ENCODE assay signal across 8 cellular contexts in the genomic region with DNA sequence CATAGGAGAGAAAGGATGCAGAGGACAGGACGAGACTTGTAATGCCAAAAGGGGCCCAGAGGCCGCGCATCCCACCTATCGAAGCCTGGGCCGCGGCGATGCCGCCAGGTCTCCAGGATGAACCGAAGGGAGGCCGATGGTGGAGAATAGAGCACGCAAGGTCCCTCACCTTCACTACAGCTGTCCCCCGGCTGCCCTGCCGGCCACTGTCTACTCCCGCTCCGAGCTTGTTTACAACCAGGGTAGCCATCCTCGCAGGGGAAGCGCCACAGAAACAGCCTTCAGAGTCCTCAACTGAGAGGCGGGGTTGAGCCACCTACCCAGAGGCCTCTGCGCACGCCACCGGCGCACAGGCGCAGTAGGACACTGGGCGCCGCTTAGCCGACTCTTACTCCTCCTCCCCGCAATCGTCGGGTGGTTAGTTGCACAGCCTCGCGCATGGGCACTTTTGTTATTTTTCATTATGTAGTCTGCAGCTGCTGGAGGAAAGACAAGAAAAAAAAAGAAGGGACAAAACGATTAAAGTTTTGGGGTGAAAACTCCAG. TPM values are rescaled to one million over a fixed set of nuclear protein-coding genes. Genes with fewer than 3 reads are reported as not detected.
DNase-seq lines count a peak whose midpoint lies in the region; TF ChIP-seq lines count a peak whose summit lies in the region.

A gene (minus strand): TSS at position 309 of the 545 bp plus-strand sequence. CDS start 59 bp downstream, at position 250.

- H3K9me3 ChIP-seq in SJSA1 (replicated peaks), result no peaks in the 10 kb centered on the region
- H3K9me3 ChIP-seq in suprapubic skin, result no peaks in the 10 kb centered on the region

- no peak for TF ChIP-seq CTCF in HFF-Myc (IDR thresholded peaks at IDR 0.05; ENCODE audit: low read depth, low read length, missing control alignments)
- TF ChIP-seq CTCF in suprapubic skin (IDR thresholded peaks at IDR 0.05), result no peak

- H3K4me1 ChIP-seq in SJSA1 (replicated peaks) (peaks cover 12% of the 10 kb centered on the region), suprapubic skin (peaks cover 35% of the 10 kb centered on the region)

- H3K36me3 ChIP-seq in SJSA1 (no peaks in the 10 kb centered on the region), suprapubic skin (peaks cover 2% of the 10 kb centered on the region)

- peak within 1 kb of the TSS; percentile 72 for H3K4me3 ChIP-seq in HFF-Myc (replicated peaks; ENCODE audit: low read depth, low read length)
- peak within 1 kb of the TSS; percentile 55 for H3K4me3 ChIP-seq in SJSA1
- peak within 1 kb of the TSS; percentile 95 for H3K4me3 ChIP-seq in suprapubic skin

- peak in 1 of 2 donors; percentile 35 for TF ChIP-seq POLR2A in suprapubic skin (IDR thresholded peaks at IDR 0.05)

- H3K27me3 ChIP-seq in SJSA1 (replicated peaks) (no peaks in the 10 kb centered on the region), suprapubic skin (no peaks in the 10 kb centered on the region)

- TF ChIP-seq EP300 in suprapubic skin (IDR thresholded peaks at IDR 0.05), result no peak

- WGBS in suprapubic skin, result under 1% methylated on average over 29 of the region's 32 CpGs

- H3K27ac ChIP-seq in SJSA1, result peak within 1 kb of the TSS; percentile 29; the same call in 1 of the 2 replicates
- H3K27ac ChIP-seq in suprapubic skin, result peak within 1 kb of the TSS; percentile 88

- DNase-seq in GM04504 (ENCODE audit: low read depth), result peak; percentile 87
- peak; percentile 66 for DNase-seq in HFF-Myc (ENCODE audit: extremely low read depth, low read depth)
- peak; percentile 92 for DNase-seq in MV-4-11 (lab: John Stamatoyannopoulos, UW)
- DNase-seq in SJSA1 (ENCODE audit: low read depth in 1 of 2, low spot score in 2 of 2), result peak; percentile 92 to 98
- peak; percentile 93 for DNase-seq in activated naive CD4-positive, alpha-beta T cell treated with Interleukin-2 at 50 U/mL for 16 hours
- peak; percentile 95 for DNase-seq in globus pallidus (ENCODE audit: low spot score)
- peak; percentile 88 for DNase-seq in occipital lobe (lab: John Stamatoyannopoulos, UW)
- DNase-seq in suprapubic skin (ENCODE audit: low spot score in 2 of 2), result peak; percentile 93 to 94

RNA-seq across cellular contexts. Expression of the gene that starts here (rescaled TPM):
- 13.5 and 14.3 TPM in 2 replicates for total RNA-seq in SJSA1 (2014; rRNA removed; shearing (Covaris generic))
- total RNA-seq in occipital lobe, result 94.1 TPM
- 10 to 100 TPM in 2 of 4 donors, 1 to 10 TPM in 2; 6.7 to 13.5 (median 9.3) TPM for total RNA-seq in suprapubic skin

Comparison
In these comparisons a context has a peak if more than half of its experiments do, and no peak if none do; other contexts are left out.
1. Peak in every context shown above with its lines: DNase-seq, H3K4me3 ChIP-seq and H3K27ac ChIP-seq.